Comparison of ENCODE assay signal across 17 cellular contexts in genomic region chr1:163747855-163748254, GRCh38.
DNase-seq lines count a peak whose midpoint lies in the region; ATAC-seq, FAIRE-seq and TF ChIP-seq lines count a peak whose summit lies in the region.
"Had no signal": no experiment of that assay in that cellular context is flagged by ENCODE, and none has a peak within 500 bp of the region (broad histone marks: within the 10 kb centered on the region; RNA-seq: fewer than 3 reads in every experiment).

No MANE protein-coding gene starts in this region.

- H3K27ac ChIP-seq in H9 (ENCODE audit: insufficient read length, low read depth, low read length) = no peak overlapping the region
- H3K27ac ChIP-seq in H1 (ENCODE audit: low read depth, low read length) = no peak overlapping the region
- no peak overlapping the region for H3K27ac ChIP-seq in heart left ventricle
- H3K27ac ChIP-seq: RWPE1, SJSA1 had no signal

- no peak overlapping the region for H3K4ac ChIP-seq in H9 (ENCODE audit: low read depth, low read length)
- no peak overlapping the region for H3K4ac ChIP-seq in H1 (replicated peaks; ENCODE audit: insufficient read length, low read depth, low read length)

- CTCF ChIA-PET in BJ (lab: Yijun Ruan, JAX) (interaction anchor here (1.1 to 1.6 kb wide), 5 partner anchors 9 to 49 kb away, joined by 3 to 6 read pairs (median 4); no protein-coding TSS in a partner anchor), H1 (lab: Charles Lee; ENCODE audit: partially characterized antibody) (interaction anchor here (0.9 to 2.3 kb wide), 8 partner anchors 11 to 163 kb away, joined by 3 to 10 read pairs (median 4); no protein-coding TSS in a partner anchor)

- no peak overlapping the region for H3K4me3 Mint-ChIP-seq in H9
- no peak overlapping the region for H3K4me3 Mint-ChIP-seq in neural crest cell
- H3K4me3 Mint-ChIP-seq: CD8-positive, alpha-beta memory T cell had no signal

- TF ChIP-seq CTCF in BJ (IDR thresholded peaks at IDR 0.05; ENCODE audit: insufficient read depth, low read depth, low read length) = 0 out of 2 replicates have a peak, but pooled peaks have one; percentile 16
- peak; percentile 49; the same call in 2 of the 3 replicates for TF ChIP-seq CTCF in H9 (conservative IDR thresholded peaks at IDR 0.05)
- TF ChIP-seq CTCF in H1 (IDR thresholded peaks at IDR 0.05; ENCODE audit: control extremely low read depth in 1 of 3, insufficient read depth in 1 of 3, low read depth in 1 of 3, low read length in 3 of 3) = peak in 2 of 3 experiments; percentile 4 to 26; a peak in 2 of 4 replicates
- TF ChIP-seq CTCF in neural crest cell (conservative IDR thresholded peaks at IDR 0.05) = peak; percentile 31
- TF ChIP-seq CTCF in heart left ventricle (IDR thresholded peaks at IDR 0.05) = no peak

- H4K91ac ChIP-seq in H9 (ENCODE audit: insufficient read length, low read depth, low read length) (no peak overlapping the region), H1 (replicated peaks; ENCODE audit: insufficient read length, low read length) (no peak overlapping the region)

- H2AK5ac ChIP-seq in H9 (ENCODE audit: insufficient read length, low read length) (no peak overlapping the region), H1 (ENCODE audit: low read depth, low read length) (no peak overlapping the region)

- H3K4me3 ChIP-seq in BJ (ENCODE audit: low read depth, low read length) (no peak overlapping the region), H1 (ENCODE audit: extremely low read depth in 1 of 4, insufficient read depth in 2 of 4, low read depth in 3 of 4, low read length in 4 of 4) (no peak overlapping the region), heart left ventricle (no peak overlapping the region)
- H3K4me3 ChIP-seq: SJSA1 had no signal

- H3K4me1 Mint-ChIP-seq in H9 (peaks cover 4 to 9% of the 10 kb centered on the region in 2 experiments; a peak in 3 of 4 replicates), neural crest cell (peaks cover 10% of the 10 kb centered on the region)
- H3K4me1 Mint-ChIP-seq: CD8-positive, alpha-beta memory T cell had no signal

- no peaks in the 10 kb centered on the region for H3K9me3 ChIP-seq in H9 (ENCODE audit: control insufficient read depth, low read depth, low read length)
- peaks cover 0 to 6% of the 10 kb centered on the region in 2 experiments; a peak in 2 of 4 replicates for H3K9me3 ChIP-seq in H1 (ENCODE audit: insufficient read depth in 2 of 2, low read depth in 1 of 2, low read length in 1 of 2)
- H3K9me3 ChIP-seq in heart left ventricle = peaks cover 0 to 19% (median 9%) of the 10 kb centered on the region in 12 donors
- H3K9me3 ChIP-seq: BE2C had no signal

- intact Hi-C loops in heart left ventricle (cut with DNase I) = no loop called here

- H3T11ph ChIP-seq in H9 (ENCODE audit: low read length) = no peak overlapping the region

- H2BK12ac ChIP-seq in H9 (ENCODE audit: insufficient read length, low read depth, low read length) = no peak overlapping the region
- H2BK12ac ChIP-seq in H1 (ENCODE audit: low read depth, low read length) = no peak overlapping the region

- no peak overlapping the region for H2BK15ac ChIP-seq in H9 (ENCODE audit: low read depth, low read length)
- H2BK15ac ChIP-seq in H1 (ENCODE audit: low read length) = no peak overlapping the region

- H3K23ac ChIP-seq in H9 (ENCODE audit: insufficient read length, low read depth, low read length) (no peak overlapping the region), H1 (ENCODE audit: insufficient read length) (no peak overlapping the region)

- POLR2A ChIA-PET in BJ (lab: Charles Lee) = no interaction called here
- POLR2A ChIA-PET in H1 (lab: Charles Lee; ENCODE audit: partially characterized antibody) = no interaction called here

- TF ChIP-seq POLR2A in H1 (IDR thresholded peaks at IDR 0.05; ENCODE audit: control extremely low read depth in 1 of 2, low read depth in 2 of 2, low read length in 2 of 2) (no peak), heart left ventricle (IDR thresholded peaks at IDR 0.05) (no peak)

- H3K27me3 Mint-ChIP-seq in H9 (ENCODE audit: low read depth) (no peaks in the 10 kb centered on the region; the same call in 1 of the 2 replicates), neural crest cell (ENCODE audit: low read depth) (no peaks in the 10 kb centered on the region)
- H3K27me3 Mint-ChIP-seq: CD8-positive, alpha-beta memory T cell had no signal

- H4K5ac ChIP-seq in H9 (ENCODE audit: insufficient read length, low read depth, low read length) = no peak overlapping the region
- H4K5ac ChIP-seq in H1 (ENCODE audit: insufficient read length, low read depth, low read length) = no peak overlapping the region

- H2BK120ac ChIP-seq in H9 (ENCODE audit: low read depth, low read length, poor library complexity, severe bottlenecking) (no peak overlapping the region), H1 (replicated peaks; ENCODE audit: low read depth, low read length) (no peak overlapping the region)

- peak; percentile 13 to 47; a peak in 2 of 4 replicates for TF ChIP-seq RAD21 in H1 (IDR thresholded peaks at IDR 0.05 in 1 of 2, conservative IDR thresholded peaks at IDR 0.05 in 1 of 2; ENCODE audit: low read depth in 2 of 2, low read length in 2 of 2)

- H2BK20ac ChIP-seq in H9 (ENCODE audit: low read depth, low read length, poor library complexity, severe bottlenecking) (no peak overlapping the region), H1 (ENCODE audit: low read length) (no peak overlapping the region)

- H3K27me3 ChIP-seq in BJ (ENCODE audit: control insufficient read depth, insufficient read depth, low read length) = no peaks in the 10 kb centered on the region
- no peaks in the 10 kb centered on the region for H3K27me3 ChIP-seq in H9 (ENCODE audit: insufficient read depth, low read length)
- no peaks in the 10 kb centered on the region for H3K27me3 ChIP-seq in H1 (replicated peaks in 1 of 4; ENCODE audit: control insufficient read depth in 3 of 4, extremely low read depth in 1 of 4, insufficient read depth in 3 of 4, low read length in 3 of 4)
- H3K27me3 ChIP-seq in heart left ventricle = no peaks in the 10 kb centered on the region
- H3K27me3 ChIP-seq: BE2C, SJSA1 had no signal

- no peaks in the 10 kb centered on the region for H3K36me3 ChIP-seq in BJ (ENCODE audit: control insufficient read depth, insufficient read depth, low read length)
- no peaks in the 10 kb centered on the region for H3K36me3 ChIP-seq in H1 (ENCODE audit: control insufficient read depth in 2 of 4, insufficient read depth in 4 of 4, low read length in 3 of 4)
- H3K36me3 ChIP-seq in heart left ventricle = no peaks in the 10 kb centered on the region
- H3K36me3 ChIP-seq: BE2C, SJSA1 had no signal

- H3K56ac ChIP-seq in H9 (ENCODE audit: insufficient read length, low read depth, low read length) (no peak overlapping the region), H1 (replicated peaks; ENCODE audit: insufficient read length, low read depth, low read length) (no peak overlapping the region)

- H3K4me2 ChIP-seq in H9 (ENCODE audit: insufficient read depth, insufficient read length, low read length) (no peak overlapping the region), H1 (ENCODE audit: insufficient read depth in 1 of 2, low read depth in 2 of 2, low read length in 2 of 2) (no peak overlapping the region)

- H3K79me1 ChIP-seq in H9 (ENCODE audit: insufficient read depth, low read depth, low read length, poor library complexity, severe bottlenecking) (no peaks in the 10 kb centered on the region), H1 (ENCODE audit: low read depth, low read length) (no peaks in the 10 kb centered on the region)

- H3K36me3 Mint-ChIP-seq in H9 (ENCODE audit: insufficient read depth in 1 of 3, low read depth in 3 of 3) = peaks cover 10 to 18% (median 12%) of the 10 kb centered on the region in 3 experiments
- H3K36me3 Mint-ChIP-seq in neural crest cell (ENCODE audit: low read depth) = peaks cover 2% of the 10 kb centered on the region
- H3K36me3 Mint-ChIP-seq: CD8-positive, alpha-beta memory T cell had no signal

- no peak for DNase-seq in BJ (ENCODE audit: low read depth)
- DNase-seq in H9 = no peak
- no peak for DNase-seq in H1 (ENCODE audit: low read depth in 1 of 2, low spot score in 2 of 2)
- DNase-seq in neural crest cell (ENCODE audit: low read depth, low spot score) = no peak
- no peak for DNase-seq in HuH-7.5 (ENCODE audit: low spot score)
- no peak for DNase-seq in heart left ventricle
- DNase-seq: BE2C; CD8-positive, alpha-beta memory T cell; DMS153; KG1; NCI-H1092; NCI-H1694; NCI-H446 had no signal

- no peak for TF ChIP-seq EP300 in H1 (IDR thresholded peaks at IDR 0.05; ENCODE audit: borderline replicate concordance in 1 of 2, low read depth in 2 of 2, low read length in 2 of 2)

- FAIRE-seq in H1 (lab: Jason Lieb, UNC) = peak; percentile 7
- FAIRE-seq: GM18507 had no signal

- H3K9me3 Mint-ChIP-seq in H9 = peaks cover 16% of the 10 kb centered on the region in 2 experiments; a peak in 4 of 5 replicates
- H3K9me3 Mint-ChIP-seq in neural crest cell = peaks cover 3% of the 10 kb centered on the region

- no peak for ATAC-seq in HG03354 (IDR thresholded peaks at IDR 0.05; ENCODE audit: poor library complexity, severe bottlenecking, unreplicated experiment)
- ATAC-seq in heart left ventricle = no peak

- H3K27ac Mint-ChIP-seq in H9 = no peak overlapping the region
- H3K27ac Mint-ChIP-seq in neural crest cell (ENCODE audit: unreplicated experiment) = no peak overlapping the region
- H3K27ac Mint-ChIP-seq: CD8-positive, alpha-beta memory T cell had no signal

- H3K79me2 ChIP-seq in H9 (ENCODE audit: insufficient read depth, low read length) = no peaks in the 10 kb centered on the region
- H3K79me2 ChIP-seq in H1 (ENCODE audit: control insufficient read depth in 1 of 2, insufficient read depth in 2 of 2, low read length in 2 of 2) = no peaks in the 10 kb centered on the region

- H4K8ac ChIP-seq in H9 (replicated peaks; ENCODE audit: insufficient read length, low read depth, low read length) (no peak overlapping the region), H1 (ENCODE audit: extremely low read depth, insufficient read depth, low read length) (no peak overlapping the region)

- H3K4me1 ChIP-seq in H9 (ENCODE audit: insufficient read depth, low read length) = no peaks in the 10 kb centered on the region
- H3K4me1 ChIP-seq in H1 (replicated peaks in 1 of 4; ENCODE audit: control insufficient read depth in 3 of 4, insufficient read depth in 4 of 4, low read length in 3 of 4) = no peaks in the 10 kb centered on the region
- H3K4me1 ChIP-seq in heart left ventricle = no peaks in the 10 kb centered on the region
- H3K4me1 ChIP-seq: BE2C, SJSA1 had no signal

- no CpG with 5 or more reads among the region's 1 CpG for WGBS in H9 (ENCODE audit: extremely low coverage, insufficient read length, low lambda C conversion rate)
- WGBS in H1 (ENCODE audit: extremely low coverage in 1 of 2, insufficient coverage in 1 of 2, insufficient read length in 1 of 2, insufficient replicate concordance in 2 of 2, low coverage in 1 of 2, low lambda C conversion rate in 2 of 2, missing lambda C conversion rate in 1 of 2), 2 experiments = 0% methylated on average over 1 of the region's 1 CpG; no CpG with 5 or more reads in 1 of the 2 experiments
- WGBS in heart left ventricle, 4 donors = 0 to 72% (median 37%) methylated on average over 1 of the region's 1 CpG

- H3K18ac ChIP-seq in H9 (ENCODE audit: insufficient read length, low read depth, low read length) (no peak overlapping the region), H1 (ENCODE audit: extremely low read depth, low read length) (no peak overlapping the region)

- H3K14ac ChIP-seq in H9 (ENCODE audit: insufficient read depth, low read length) = no peak overlapping the region
- no peak overlapping the region for H3K14ac ChIP-seq in H1 (ENCODE audit: insufficient read length)

- no peak overlapping the region for H3K9ac ChIP-seq in H9 (ENCODE audit: extremely low read depth, insufficient read length, low read length)
- H3K9ac ChIP-seq in H1 (replicated peaks in 1 of 4; ENCODE audit: extremely low read depth in 1 of 4, low read depth in 3 of 4, low read length in 3 of 4) = no peak overlapping the region

- H4K20me1 ChIP-seq in H9 (ENCODE audit: control insufficient read depth, insufficient read depth, insufficient read length) = no peaks in the 10 kb centered on the region
- no peaks in the 10 kb centered on the region for H4K20me1 ChIP-seq in H1 (replicated peaks in 1 of 2; ENCODE audit: control insufficient read depth in 1 of 2, insufficient read depth in 2 of 2, low read length in 2 of 2)

- H3K23me2 ChIP-seq in H9 (ENCODE audit: insufficient read length, low read depth, low read length, poor library complexity, severe bottlenecking) (no peaks in the 10 kb centered on the region), H1 (ENCODE audit: low read depth, low read length) (no peaks in the 10 kb centered on the region)

- H2BK5ac ChIP-seq in H9 (ENCODE audit: insufficient read length, low read length) (no peak overlapping the region), H1 (ENCODE audit: low read depth, low read length) (no peak overlapping the region)

- H2AFZ ChIP-seq in H9 (ENCODE audit: low read length) = no peak overlapping the region
- no peak overlapping the region for H2AFZ ChIP-seq in H1 (ENCODE audit: low read length)

Comparison
In these comparisons a context has a peak if more than half of its experiments do, and no peak if none do; other contexts are left out.
1. CTCF ChIP-seq: peak in BJ (single experiment), H9 (single experiment), H1 (2 of 3) and neural crest cell (single experiment); none in heart left ventricle (0 of 12).